In genomic region chrX:153818064-153818463, GRCh38 we compare ENCODE assay signal across 4 cellular contexts. TPM values are rescaled to one million over a fixed set of nuclear protein-coding genes. Genes with fewer than 3 reads are reported as not detected.
"Had no signal": no experiment of that assay in that cellular context is flagged by ENCODE, and none has a peak within 500 bp of the region (broad histone marks: within the 10 kb centered on the region; RNA-seq: fewer than 3 reads in every experiment).

No MANE protein-coding gene starts in this region.

RNA-seq across cellular contexts. Expression of gene SRPK3, which starts 37.2 kb away (rescaled TPM):
- total RNA-seq: lower lobe of right lung; naive thymus-derived CD8-positive, alpha-beta T cell; osteocyte had no signal
- polyA plus RNA-seq: liver; naive thymus-derived CD8-positive, alpha-beta T cell had no signal

RNA-seq across cellular contexts. Expression of gene PLXNB3, which starts 54.0 kb away (rescaled TPM):
- polyA plus RNA-seq: naive thymus-derived CD8-positive, alpha-beta T cell had no signal
